Comparison of ENCODE assay signal across 8 cellular contexts in the genomic region with DNA sequence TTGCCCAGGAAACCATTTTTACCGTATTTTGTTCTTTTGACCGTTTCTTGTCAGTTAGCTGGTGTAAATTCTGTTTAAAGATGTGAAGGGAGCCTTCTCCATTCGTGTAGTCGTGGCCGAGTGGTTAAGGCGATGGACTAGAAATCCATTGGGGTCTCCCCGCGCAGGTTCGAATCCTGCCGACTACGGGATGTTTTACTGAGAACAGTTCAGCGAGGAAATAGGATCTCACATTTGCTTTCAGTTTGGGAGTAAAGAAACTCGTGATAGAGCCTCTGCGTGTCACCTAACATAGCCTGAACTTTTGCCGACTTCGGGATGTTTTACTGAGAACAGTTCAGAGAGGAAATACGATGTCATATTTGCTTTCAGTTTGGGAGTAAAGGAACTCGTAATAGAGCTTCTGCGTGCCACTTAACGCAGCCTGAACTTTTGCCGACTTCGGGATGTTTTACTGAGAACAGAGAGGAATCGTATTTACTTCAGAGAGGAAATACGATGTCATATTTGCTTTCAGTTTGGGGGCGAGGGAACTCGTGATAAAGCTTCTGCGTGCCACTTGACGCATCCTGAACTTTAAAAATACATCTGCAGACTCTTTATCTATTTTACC. TPM values are rescaled to one million over a fixed set of nuclear protein-coding genes. Genes with fewer than 3 reads are reported as not detected.
DNase-seq lines count a peak whose midpoint lies in the region; ATAC-seq, FAIRE-seq and TF ChIP-seq lines count a peak whose summit lies in the region.

No MANE protein-coding gene starts in this region.

- H3K4me1 ChIP-seq in KMS-11 (ENCODE audit: low read depth, poor library complexity, severe bottlenecking): peaks cover 26% of the 10 kb centered on the region

- no peak overlapping the region for H3K4me3 Mint-ChIP-seq in activated T-helper 17 cell treated with anti-CD3 and anti-CD28 coated beads, Interleukin-2, amount 50 U/mL, for 72 hours
- no peak overlapping the region for H3K4me3 Mint-ChIP-seq in nephron progenitor cell
- H3K4me3 Mint-ChIP-seq in stimulated activated naive CD8-positive, alpha-beta T cell treated with anti-CD3 and anti-CD28 coated beads, Interleukin-15, amount 100 ng/mL, for 72 hours: no peak overlapping the region

- H3K27me3 ChIP-seq in KMS-11 (ENCODE audit: insufficient read depth, low read depth): no peaks in the 10 kb centered on the region

- H3K36me3 ChIP-seq in KMS-11 (ENCODE audit: insufficient read depth): no peaks in the 10 kb centered on the region

- no peaks in the 10 kb centered on the region for H3K36me3 Mint-ChIP-seq in activated T-helper 17 cell treated with anti-CD3 and anti-CD28 coated beads, Interleukin-2, amount 50 U/mL, for 72 hours (ENCODE audit: low read depth)
- no peaks in the 10 kb centered on the region for H3K36me3 Mint-ChIP-seq in nephron progenitor cell (ENCODE audit: low read depth)

- peak overlapping the region; percentile 73 for H3K9ac ChIP-seq in KMS-11

- peak; percentile 40 for ATAC-seq in GM21825 (IDR thresholded peaks at IDR 0.05; ENCODE audit: unreplicated experiment)
- peak; percentile 82 for ATAC-seq in activated T-helper 17 cell treated with anti-CD3 and anti-CD28 coated beads, Interleukin-2, amount 50 U/mL, for 72 hours (replicated peaks)
- ATAC-seq in stimulated activated naive CD8-positive, alpha-beta T cell treated with anti-CD3 and anti-CD28 coated beads, Interleukin-15, amount 100 ng/mL, for 72 hours: peak; percentile 88

- H3K79me2 ChIP-seq in KMS-11 (ENCODE audit: insufficient read depth, low read depth): no peaks in the 10 kb centered on the region

- peak overlapping the region; percentile 94 for H3K4me2 ChIP-seq in KMS-11

- H3K27me3 Mint-ChIP-seq in activated T-helper 17 cell treated with anti-CD3 and anti-CD28 coated beads, Interleukin-2, amount 50 U/mL, for 72 hours: no peaks in the 10 kb centered on the region
- peaks cover 29% of the 10 kb centered on the region for H3K27me3 Mint-ChIP-seq in nephron progenitor cell (ENCODE audit: low read depth, poor library complexity)
- no peaks in the 10 kb centered on the region for H3K27me3 Mint-ChIP-seq in stimulated activated naive CD8-positive, alpha-beta T cell treated with anti-CD3 and anti-CD28 coated beads, Interleukin-15, amount 100 ng/mL, for 72 hours

- H2AFZ ChIP-seq in KMS-11 (ENCODE audit: low read depth): peak overlapping the region; percentile 87

- peak; percentile 68 for DNase-seq in DMS53 treated with DMSO at 0.1 percent for 48 hours (lab: John Stamatoyannopoulos, UW; ENCODE audit: unreplicated experiment)
- DNase-seq in RCC 7860 (ENCODE audit: low spot score): peak; percentile 92
- DNase-seq in fibroblast of the aortic adventitia (ENCODE audit: low read depth): peak; percentile 96
- DNase-seq in nephron progenitor cell: peak; percentile 81
- peak; percentile 83 to 91 for DNase-seq in stimulated activated naive CD8-positive, alpha-beta T cell treated with anti-CD3 and anti-CD28 coated beads, Interleukin-15, amount 100 ng/mL, for 72 hours

- H3K4me3 ChIP-seq in KMS-11 (IDR thresholded peaks at IDR 0.05; ENCODE audit: insufficient read depth, low read depth, low read length) (peak overlapping the region; percentile 49), fibroblast of the aortic adventitia (ENCODE audit: low read depth, low read length) (peak overlapping the region; percentile 78)

- peak; percentile 65 for FAIRE-seq in RCC 7860 (lab: Jason Lieb, UNC)

- no peak for TF ChIP-seq CTCF in KMS-11 (conservative IDR thresholded peaks at IDR 0.05; ENCODE audit: low read depth, low read length)
- no peak for TF ChIP-seq CTCF in fibroblast of the aortic adventitia (IDR thresholded peaks at IDR 0.05; ENCODE audit: insufficient read depth, low read length)
- no peak for TF ChIP-seq CTCF in nephron progenitor cell (IDR thresholded peaks at IDR 0.05)

- no peak overlapping the region for H3K27ac Mint-ChIP-seq in activated T-helper 17 cell treated with anti-CD3 and anti-CD28 coated beads, Interleukin-2, amount 50 U/mL, for 72 hours
- no peak overlapping the region for H3K27ac Mint-ChIP-seq in nephron progenitor cell
- no peak overlapping the region for H3K27ac Mint-ChIP-seq in stimulated activated naive CD8-positive, alpha-beta T cell treated with anti-CD3 and anti-CD28 coated beads, Interleukin-15, amount 100 ng/mL, for 72 hours

- peak overlapping the region; percentile 87 for H3K27ac ChIP-seq in KMS-11

- no peaks in the 10 kb centered on the region for H3K9me3 Mint-ChIP-seq in activated T-helper 17 cell treated with anti-CD3 and anti-CD28 coated beads, Interleukin-2, amount 50 U/mL, for 72 hours
- H3K9me3 Mint-ChIP-seq in nephron progenitor cell: peaks cover 14% of the 10 kb centered on the region
- no peaks in the 10 kb centered on the region for H3K9me3 Mint-ChIP-seq in stimulated activated naive CD8-positive, alpha-beta T cell treated with anti-CD3 and anti-CD28 coated beads, Interleukin-15, amount 100 ng/mL, for 72 hours

- H3K4me1 Mint-ChIP-seq in activated T-helper 17 cell treated with anti-CD3 and anti-CD28 coated beads, Interleukin-2, amount 50 U/mL, for 72 hours: no peaks in the 10 kb centered on the region
- H3K4me1 Mint-ChIP-seq in nephron progenitor cell: no peaks in the 10 kb centered on the region
- H3K4me1 Mint-ChIP-seq in stimulated activated naive CD8-positive, alpha-beta T cell treated with anti-CD3 and anti-CD28 coated beads, Interleukin-15, amount 100 ng/mL, for 72 hours: peaks cover 5% of the 10 kb centered on the region

- no peaks in the 10 kb centered on the region for H4K20me1 ChIP-seq in KMS-11 (ENCODE audit: insufficient read depth)

RNA-seq across cellular contexts. Expression of a gene that starts 5.9 kb away (rescaled TPM):
- 10 to 100 TPM in 1 of 2 donors, 1 to 10 TPM in 1; 8.1 to 11.2 TPM for total RNA-seq in activated T-helper 17 cell treated with anti-CD3 and anti-CD28 coated beads, Interleukin-2, amount 50 U/mL, for 72 hours
- total RNA-seq in fibroblast of the aortic adventitia (ENCODE audit: low replicate concordance): 6.5 and 12.2 TPM in 2 replicates

Comparison
In these comparisons a context has a peak if more than half of its experiments do, and no peak if none do; other contexts are left out.
1. Peak in every context shown above with its lines: DNase-seq, ATAC-seq, H3K4me3 ChIP-seq and H3K27ac ChIP-seq.